ENCODE assay signal across 8 cellular contexts in the genomic region with DNA sequence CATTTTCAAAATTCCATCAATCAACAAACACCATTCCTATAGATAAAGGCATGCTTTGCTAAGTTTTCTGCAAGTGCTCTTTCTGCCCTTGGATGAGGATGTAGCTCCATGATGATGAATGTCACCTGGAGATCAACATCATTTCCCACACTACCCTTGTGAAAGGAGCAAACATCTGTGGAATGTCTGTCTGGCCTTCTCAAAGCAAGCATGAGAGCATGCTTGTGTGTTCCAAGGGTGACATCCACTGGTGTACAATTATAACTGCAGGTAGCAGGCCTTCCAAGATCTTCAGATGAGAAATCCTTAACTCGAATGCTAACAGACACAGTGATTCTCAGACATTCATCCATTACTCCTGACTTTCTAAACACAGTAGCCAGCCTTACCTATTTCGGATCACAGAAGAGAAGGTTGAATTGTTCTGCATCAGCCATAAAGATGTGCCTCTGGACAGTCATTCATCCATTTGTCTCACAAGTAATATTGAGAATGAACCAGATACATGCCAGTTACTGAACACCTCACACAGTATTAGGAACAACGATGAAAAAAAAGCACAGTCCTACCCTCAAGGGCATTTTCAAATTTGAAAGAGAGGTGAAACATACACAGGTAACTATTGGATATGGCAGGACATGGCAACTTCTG.
DNase-seq lines count a peak whose midpoint lies in the region; ATAC-seq, FAIRE-seq and TF ChIP-seq lines count a peak whose summit lies in the region.

No MANE protein-coding gene starts in this region.

- no peak overlapping the region for H3K4me3 ChIP-seq in breast epithelium
- H3K4me3 ChIP-seq in keratinocyte (ENCODE audit: control insufficient read depth in 2 of 3, extremely low read depth in 1 of 3, insufficient read depth in 2 of 3, low read depth in 1 of 3, low read length in 3 of 3), result no peak overlapping the region
- H3K4me3 ChIP-seq in suprapubic skin, result no peak overlapping the region

- H3K4me1 Mint-ChIP-seq in activated CD4-positive, alpha-beta T cell treated with anti-CD3 and anti-CD28 coated beads, Interleukin-2, amount 10 ng/mL, durations not matched to agents 24 days and 14 days, result no peaks in the 10 kb centered on the region

- no peaks in the 10 kb centered on the region for H3K9me3 ChIP-seq in breast epithelium
- no peaks in the 10 kb centered on the region for H3K9me3 ChIP-seq in keratinocyte (ENCODE audit: control insufficient read depth, low read depth, low read length)
- no peaks in the 10 kb centered on the region for H3K9me3 ChIP-seq in suprapubic skin

- H3K4me3 Mint-ChIP-seq in activated CD4-positive, alpha-beta T cell treated with anti-CD3 and anti-CD28 coated beads, Interleukin-2, amount 10 ng/mL, durations not matched to agents 24 days and 14 days, result no peak overlapping the region

- H2AFZ ChIP-seq in keratinocyte (ENCODE audit: control insufficient read depth, low read length), result peak overlapping the region; percentile 73

- H3K27ac ChIP-seq in breast epithelium, result no peak overlapping the region
- no peak overlapping the region for H3K27ac ChIP-seq in keratinocyte (ENCODE audit: control insufficient read depth, insufficient read depth, low read length)
- no peak overlapping the region for H3K27ac ChIP-seq in suprapubic skin

- H3K9ac ChIP-seq in keratinocyte (ENCODE audit: control insufficient read depth, extremely low read depth, insufficient read depth, low read length), result no peak overlapping the region

- dilution Hi-C loops in keratinocyte (cut with MboI; ENCODE audit: extremely low pct_ligation_motif_present, low sequenced_read_pairs), result no loop called here

- peak; percentile 77 for DNase-seq in activated CD4-positive, alpha-beta T cell treated with anti-CD3 and anti-CD28 coated beads, Interleukin-2, amount 10 ng/mL, durations not matched to agents 24 days and 14 days
- DNase-seq in activated CD4-positive, alpha-beta T cell treated with anti-CD3 and anti-CD28 coated beads for 4 hours, result no peak
- peak; percentile 75 for DNase-seq in HT-29 (ENCODE audit: low spot score)
- peak; percentile 93 for DNase-seq in NCI-H82 (lab: John Stamatoyannopoulos, UW)
- peak in 1 of 2 donors; percentile 21 for DNase-seq in breast epithelium (ENCODE audit: low spot score in 2 of 2)
- DNase-seq in keratinocyte (ENCODE audit: low read depth, low spot score), result peak; percentile 86
- no peak for DNase-seq in suprapubic skin (ENCODE audit: low spot score in 2 of 2)

- no peaks in the 10 kb centered on the region for H3K4me1 ChIP-seq in breast epithelium
- peaks cover 3% of the 10 kb centered on the region for H3K4me1 ChIP-seq in keratinocyte (ENCODE audit: control insufficient read depth, extremely low read depth, insufficient read depth, low read length)
- H3K4me1 ChIP-seq in suprapubic skin, result peaks cover 10% of the 10 kb centered on the region

- intact Hi-C loops in activated CD4-positive, alpha-beta T cell treated with anti-CD3 and anti-CD28 coated beads, Interleukin-2, amount 10 ng/mL, durations not matched to agents 24 days and 14 days (cut with micrococcal nuclease), result loop anchor here (2.0 to 5.0 kb wide), 2 partner anchors 58 to 490 kb away; no protein-coding TSS in a partner anchor
- intact Hi-C loops in breast epithelium (cut with DNase I; ENCODE audit: low total_unique reads), result no loop called here

- no peaks in the 10 kb centered on the region for H3K36me3 Mint-ChIP-seq in activated CD4-positive, alpha-beta T cell treated with anti-CD3 and anti-CD28 coated beads, Interleukin-2, amount 10 ng/mL, durations not matched to agents 24 days and 14 days (ENCODE audit: low read depth)

- H3K36me3 ChIP-seq in breast epithelium (no peaks in the 10 kb centered on the region), keratinocyte (ENCODE audit: control insufficient read depth in 2 of 2, extremely low read depth in 1 of 2, insufficient read depth in 2 of 2, low read length in 2 of 2) (no peaks in the 10 kb centered on the region), suprapubic skin (no peaks in the 10 kb centered on the region)

- ATAC-seq in GM21528 (IDR thresholded peaks at IDR 0.05; ENCODE audit: low FRiP score, unreplicated experiment), result peak; percentile 95

- TF ChIP-seq EP300 in suprapubic skin (IDR thresholded peaks at IDR 0.05), result no peak

- H3K27me3 ChIP-seq in breast epithelium, result no peaks in the 10 kb centered on the region
- H3K27me3 ChIP-seq in keratinocyte (ENCODE audit: control insufficient read depth, extremely low read depth, insufficient read depth, low read length), result no peaks in the 10 kb centered on the region
- no peaks in the 10 kb centered on the region for H3K27me3 ChIP-seq in suprapubic skin

- TF ChIP-seq POLR2A in breast epithelium (IDR thresholded peaks at IDR 0.05) (no peak), suprapubic skin (IDR thresholded peaks at IDR 0.05) (no peak)

- H3K79me2 ChIP-seq in keratinocyte (ENCODE audit: control insufficient read depth, insufficient read depth, low read length), result no peaks in the 10 kb centered on the region

- no peak overlapping the region for H3K27ac Mint-ChIP-seq in activated CD4-positive, alpha-beta T cell treated with anti-CD3 and anti-CD28 coated beads, Interleukin-2, amount 10 ng/mL, durations not matched to agents 24 days and 14 days

- no peaks in the 10 kb centered on the region for H3K9me3 Mint-ChIP-seq in activated CD4-positive, alpha-beta T cell treated with anti-CD3 and anti-CD28 coated beads, Interleukin-2, amount 10 ng/mL, durations not matched to agents 24 days and 14 days

- 38% methylated on average over 3 of the region's 3 CpGs for WGBS in suprapubic skin

- peaks cover 27% of the 10 kb centered on the region for H3K27me3 Mint-ChIP-seq in activated CD4-positive, alpha-beta T cell treated with anti-CD3 and anti-CD28 coated beads, Interleukin-2, amount 10 ng/mL, durations not matched to agents 24 days and 14 days

- H3K9me1 ChIP-seq in keratinocyte (ENCODE audit: control insufficient read depth, extremely low read depth, insufficient read depth, low read length), result no peaks in the 10 kb centered on the region

- peak; percentile 97 for FAIRE-seq in keratinocyte (lab: Jason Lieb, UNC)

- peak in 2 of 3 donors; percentile 72 to 84 for TF ChIP-seq CTCF in breast epithelium (IDR thresholded peaks at IDR 0.05)
- peak; percentile 79 to 95 (median 92) for TF ChIP-seq CTCF in keratinocyte (optimal IDR thresholded peaks at IDR 0.05 in 1 of 3, IDR thresholded peaks at IDR 0.05 in 1 of 3, conservative IDR thresholded peaks at IDR 0.05 in 1 of 3; ENCODE audit: extremely low read depth in 1 of 3, insufficient read depth in 2 of 3, low read length in 3 of 3)
- peak; percentile 63 to 76 for TF ChIP-seq CTCF in suprapubic skin (IDR thresholded peaks at IDR 0.05)

- no peaks in the 10 kb centered on the region for H4K20me1 ChIP-seq in keratinocyte (ENCODE audit: control insufficient read depth, extremely low read depth, insufficient read depth, low read length)

- H3K4me2 ChIP-seq in keratinocyte (ENCODE audit: control insufficient read depth, extremely low read depth, insufficient read depth, low read depth, low read length), result no peak overlapping the region

Comparison
In these comparisons a context has a peak if more than half of its experiments do, and no peak if none do; other contexts are left out.
1. DNase-seq: peak in activated CD4-positive, alpha-beta T cell treated with anti-CD3 and anti-CD28 coated beads, Interleukin-2, amount 10 ng/mL, durations not matched to agents 24 days and 14 days (single experiment), HT-29 (single experiment), NCI-H82 (single experiment) and keratinocyte (single experiment); none in activated CD4-positive, alpha-beta T cell treated with anti-CD3 and anti-CD28 coated beads for 4 hours (0 of 2) and suprapubic skin (0 of 2).
2. Peak in every context shown above with its lines, with median percentiles within 50 percentile points of each other: CTCF ChIP-seq.